ENCODE assay signal across 39 cellular contexts in genomic region chr14:32337759-32338158, GRCh38.
"Had no signal": no experiment of that assay in that cellular context is flagged by ENCODE, and none has a peak within 500 bp of the region (broad histone marks: within the 10 kb centered on the region; RNA-seq: fewer than 3 reads in every experiment).

No MANE protein-coding gene starts in this region.

- H3K4me3 Mint-ChIP-seq: activated CD4-positive, alpha-beta memory T cell treated with anti-CD3 and anti-CD28 coated beads, Interleukin-2, amount 10 ng/mL, durations not matched to agents 7 days and 5 days; activated CD4-positive, alpha-beta T cell treated with anti-CD3 and anti-CD28 coated beads for 36 hours; activated CD4-positive, alpha-beta T cell treated with anti-CD3 and anti-CD28 coated beads, Interleukin-2, amount 10 ng/mL, durations not matched to agents 7 days and 5 days; activated CD8-positive, alpha-beta memory T cell treated with anti-CD3 and anti-CD28 coated beads, Interleukin-2, amount 10 ng/mL, durations not matched to agents 7 days and 5 days; activated CD8-positive, alpha-beta T cell treated with anti-CD3 and anti-CD28 coated beads, Interleukin-2, amount 10 ng/mL, durations not matched to agents 7 days and 5 days; activated naive CD4-positive, alpha-beta T cell treated with anti-CD3 and anti-CD28 coated beads, Interleukin-2, amount 10 ng/mL, durations not matched to agents 7 days and 5 days; activated naive CD4-positive, alpha-beta T cell treated with anti-CD3 and anti-CD28 coated beads, Interleukin-2, amount 50 U/mL, for 24 hours; activated naive CD8-positive, alpha-beta T cell; activated naive CD8-positive, alpha-beta T cell treated with anti-CD3 and anti-CD28 coated beads, Interleukin-2, amount 10 ng/mL, durations not matched to agents 7 days and 5 days; activated naive CD8-positive, alpha-beta T cell treated with anti-CD3 and anti-CD28 coated beads, Interleukin-2, amount 50 U/mL, for 24 hours; activated T-cell treated with anti-CD3 and anti-CD28 coated beads, Interleukin-2, amount 50 U/mL, for 24 hours; central memory CD8-positive, alpha-beta T cell; T-helper 1 cell treated with Interleukin-12 subunit alpha and Interleukin-12 subunit beta and Interleukin-4 antibody, amounts not matched to agents 30 μg/mL and 1 μg/mL, for 36 hours; T-helper 2 cell treated with Interferon-gamma antibody and Interleukin-4, amounts not matched to agents 5 μg/mL and 100 μg/mL, for 36 hours had no signal

- H3K4me3 ChIP-seq: ascending aorta, cardiac muscle cell had no signal

- H3K9me3 ChIP-seq: ascending aorta had no signal

- H3K27ac ChIP-seq: ascending aorta, cardiac muscle cell, VCaP had no signal

- ATAC-seq: activated CD4-positive, alpha-beta T cell treated with anti-CD3 and anti-CD28 coated beads for 36 hours; activated CD4-positive, CD25-positive, alpha-beta regulatory T cell treated with anti-CD3 and anti-CD28 coated beads, Interleukin-2, amount 50 U/mL, for 24 hours; activated CD8-positive, alpha-beta memory T cell treated with anti-CD3 and anti-CD28 coated beads, Interleukin-2, amount 10 ng/mL, durations not matched to agents 7 days and 5 days; activated CD8-positive, alpha-beta T cell treated with anti-CD3 and anti-CD28 coated beads, Interleukin-2, amount 10 ng/mL, durations not matched to agents 7 days and 5 days; activated naive CD8-positive, alpha-beta T cell treated with anti-CD3 and anti-CD28 coated beads, Interleukin-2, amount 50 U/mL, for 24 hours had no signal

- H3K27ac Mint-ChIP-seq: activated CD4-positive, alpha-beta memory T cell treated with anti-CD3 and anti-CD28 coated beads, Interleukin-2, amount 10 ng/mL, durations not matched to agents 7 days and 5 days; activated CD4-positive, alpha-beta T cell treated with anti-CD3 and anti-CD28 coated beads for 36 hours; activated CD4-positive, alpha-beta T cell treated with anti-CD3 and anti-CD28 coated beads, Interleukin-2, amount 10 ng/mL, durations not matched to agents 7 days and 5 days; activated CD8-positive, alpha-beta memory T cell treated with anti-CD3 and anti-CD28 coated beads, Interleukin-2, amount 10 ng/mL, durations not matched to agents 7 days and 5 days; activated CD8-positive, alpha-beta T cell treated with anti-CD3 and anti-CD28 coated beads, Interleukin-2, amount 10 ng/mL, durations not matched to agents 7 days and 5 days; activated naive CD4-positive, alpha-beta T cell treated with anti-CD3 and anti-CD28 coated beads, Interleukin-2, amount 10 ng/mL, durations not matched to agents 7 days and 5 days; activated naive CD4-positive, alpha-beta T cell treated with anti-CD3 and anti-CD28 coated beads, Interleukin-2, amount 50 U/mL, for 24 hours; activated naive CD8-positive, alpha-beta T cell; activated naive CD8-positive, alpha-beta T cell treated with anti-CD3 and anti-CD28 coated beads, Interleukin-2, amount 10 ng/mL, durations not matched to agents 7 days and 5 days; activated naive CD8-positive, alpha-beta T cell treated with anti-CD3 and anti-CD28 coated beads, Interleukin-2, amount 50 U/mL, for 24 hours; activated T-cell treated with anti-CD3 and anti-CD28 coated beads, Interleukin-2, amount 50 U/mL, for 24 hours; activated T-helper 2 cell treated with anti-CD3 and anti-CD28 coated beads, Interferon-gamma antibody, Interleukin-2, Interleukin-4, amounts not matched to agents 10 μg/mL and 5 μg/mL and 100 μg/mL, durations not matched to agents 14 hours and 24 hours and 36 hours; T-helper 1 cell treated with Interleukin-12 subunit alpha and Interleukin-12 subunit beta and Interleukin-4 antibody, amounts not matched to agents 30 μg/mL and 1 μg/mL, for 36 hours; T-helper 2 cell treated with Interferon-gamma antibody and Interleukin-4, amounts not matched to agents 5 μg/mL and 100 μg/mL, for 36 hours had no signal

- H3K36me3 ChIP-seq: ascending aorta, cardiac muscle cell had no signal

- H3K36me3 Mint-ChIP-seq: activated CD8-positive, alpha-beta memory T cell treated with anti-CD3 and anti-CD28 coated beads, Interleukin-2, amount 10 ng/mL, durations not matched to agents 7 days and 5 days; activated naive CD4-positive, alpha-beta T cell treated with anti-CD3 and anti-CD28 coated beads, Interleukin-2, amount 10 ng/mL, durations not matched to agents 7 days and 5 days; activated naive CD4-positive, alpha-beta T cell treated with anti-CD3 and anti-CD28 coated beads, Interleukin-2, amount 50 U/mL, for 24 hours; activated naive CD8-positive, alpha-beta T cell treated with anti-CD3 and anti-CD28 coated beads, Interleukin-2, amount 10 ng/mL, durations not matched to agents 7 days and 5 days had no signal

- DNase-seq: activated CD4-positive, alpha-beta memory T cell treated with anti-CD3 and anti-CD28 coated beads, Interleukin-2, amount 10 ng/mL, durations not matched to agents 7 days and 5 days; activated CD4-positive, alpha-beta T cell treated with anti-CD3 and anti-CD28 coated beads for 1 hour; activated CD4-positive, alpha-beta T cell treated with anti-CD3 and anti-CD28 coated beads for 36 hours; activated CD4-positive, alpha-beta T cell treated with anti-CD3 and anti-CD28 coated beads for 48 hours; activated CD4-positive, alpha-beta T cell treated with anti-CD3 and anti-CD28 coated beads, Interleukin-2, amount 10 ng/mL, durations not matched to agents 7 days and 5 days; activated CD4-positive, alpha-beta T cell treated with anti-CD3 and anti-CD28 coated beads, Interleukin-2, amount 50 U/mL, for 48 hours; activated CD4-positive, CD25-positive, alpha-beta regulatory T cell; activated CD8-positive, alpha-beta memory T cell treated with anti-CD3 and anti-CD28 coated beads for 24 hours; activated CD8-positive, alpha-beta memory T cell treated with anti-CD3 and anti-CD28 coated beads, Interleukin-2, amount 10 ng/mL, durations not matched to agents 7 days and 5 days; activated CD8-positive, alpha-beta memory T cell treated with anti-CD3 and anti-CD28 coated beads, Interleukin-2, amount 50 U/mL, for 48 hours; activated CD8-positive, alpha-beta T cell treated with anti-CD3 and anti-CD28 coated beads, Interleukin-2, amount 10 ng/mL, durations not matched to agents 7 days and 5 days; activated effector memory CD4-positive, alpha-beta T cell treated with Interleukin-2 at 50 U/mL for 16 hours; activated gamma-delta T cell; activated naive CD4-positive, alpha-beta T cell treated with anti-CD3 and anti-CD28 coated beads, Interleukin-2, amount 10 ng/mL, durations not matched to agents 7 days and 5 days; activated naive CD4-positive, alpha-beta T cell treated with Interleukin-2 at 50 U/mL for 16 hours; activated naive CD8-positive, alpha-beta T cell treated with anti-CD3 and anti-CD28 coated beads, Interleukin-2, amount 10 ng/mL, durations not matched to agents 7 days and 5 days; activated naive CD8-positive, alpha-beta T cell treated with anti-CD3 and anti-CD28 coated beads, Interleukin-2, amount 50 U/mL, for 24 hours; activated T-cell treated with anti-CD3 and anti-CD28 coated beads, Interleukin-2, amount 50 U/mL, for 24 hours; activated T-cell treated with anti-CD3 and anti-CD28 coated beads, Interleukin-2, amount 50 U/mL, for 48 hours; amygdala; anterior cingulate cortex; caudate nucleus; cerebellar nuclear complex; T-helper 1 cell; T-helper 2 cell; T-helper 9 cell had no signal

- H3K27me3 ChIP-seq: ascending aorta, cardiac muscle cell had no signal

- H3K4me1 Mint-ChIP-seq: activated CD4-positive, alpha-beta T cell treated with anti-CD3 and anti-CD28 coated beads for 36 hours; activated CD4-positive, alpha-beta T cell treated with anti-CD3 and anti-CD28 coated beads, Interleukin-2, amount 10 ng/mL, durations not matched to agents 7 days and 5 days; activated naive CD4-positive, alpha-beta T cell treated with anti-CD3 and anti-CD28 coated beads, Interleukin-2, amount 10 ng/mL, durations not matched to agents 7 days and 5 days; activated naive CD4-positive, alpha-beta T cell treated with anti-CD3 and anti-CD28 coated beads, Interleukin-2, amount 50 U/mL, for 24 hours; activated naive CD8-positive, alpha-beta T cell treated with anti-CD3 and anti-CD28 coated beads, Interleukin-2, amount 10 ng/mL, durations not matched to agents 7 days and 5 days; activated naive CD8-positive, alpha-beta T cell treated with anti-CD3 and anti-CD28 coated beads, Interleukin-2, amount 50 U/mL, for 24 hours; central memory CD8-positive, alpha-beta T cell had no signal

- FAIRE-seq: bronchial epithelial cell, TTC549 had no signal

- H3K4me1 ChIP-seq: ascending aorta had no signal

- H3K27me3 Mint-ChIP-seq: activated CD4-positive, alpha-beta memory T cell treated with anti-CD3 and anti-CD28 coated beads, Interleukin-2, amount 10 ng/mL, durations not matched to agents 7 days and 5 days; activated CD4-positive, alpha-beta T cell treated with anti-CD3 and anti-CD28 coated beads for 36 hours; activated CD4-positive, alpha-beta T cell treated with anti-CD3 and anti-CD28 coated beads, Interleukin-2, amount 10 ng/mL, durations not matched to agents 7 days and 5 days; activated naive CD4-positive, alpha-beta T cell treated with anti-CD3 and anti-CD28 coated beads, Interleukin-2, amount 10 ng/mL, durations not matched to agents 7 days and 5 days; activated naive CD4-positive, alpha-beta T cell treated with anti-CD3 and anti-CD28 coated beads, Interleukin-2, amount 50 U/mL, for 24 hours; activated naive CD8-positive, alpha-beta T cell; activated naive CD8-positive, alpha-beta T cell treated with anti-CD3 and anti-CD28 coated beads, Interleukin-2, amount 10 ng/mL, durations not matched to agents 7 days and 5 days; activated naive CD8-positive, alpha-beta T cell treated with anti-CD3 and anti-CD28 coated beads, Interleukin-2, amount 50 U/mL, for 24 hours; activated T-cell treated with anti-CD3 and anti-CD28 coated beads, Interleukin-2, amount 50 U/mL, for 24 hours; brain had no signal

- H3K9me3 Mint-ChIP-seq: activated CD4-positive, alpha-beta memory T cell treated with anti-CD3 and anti-CD28 coated beads, Interleukin-2, amount 10 ng/mL, durations not matched to agents 7 days and 5 days; activated CD4-positive, alpha-beta T cell treated with anti-CD3 and anti-CD28 coated beads, Interleukin-2, amount 10 ng/mL, durations not matched to agents 7 days and 5 days; activated naive CD4-positive, alpha-beta T cell treated with anti-CD3 and anti-CD28 coated beads, Interleukin-2, amount 10 ng/mL, durations not matched to agents 7 days and 5 days; activated naive CD4-positive, alpha-beta T cell treated with anti-CD3 and anti-CD28 coated beads, Interleukin-2, amount 50 U/mL, for 24 hours; activated naive CD8-positive, alpha-beta T cell treated with anti-CD3 and anti-CD28 coated beads, Interleukin-2, amount 10 ng/mL, durations not matched to agents 7 days and 5 days; activated naive CD8-positive, alpha-beta T cell treated with anti-CD3 and anti-CD28 coated beads, Interleukin-2, amount 50 U/mL, for 24 hours; activated T-cell treated with anti-CD3 and anti-CD28 coated beads, Interleukin-2, amount 50 U/mL, for 24 hours; activated T-helper 2 cell treated with anti-CD3 and anti-CD28 coated beads, Interferon-gamma antibody, Interleukin-2, Interleukin-4, amounts not matched to agents 10 μg/mL and 5 μg/mL and 100 μg/mL, durations not matched to agents 14 hours and 24 hours and 36 hours; brain; central memory CD8-positive, alpha-beta T cell; T-helper 1 cell treated with Interleukin-12 subunit alpha and Interleukin-12 subunit beta and Interleukin-4 antibody, amounts not matched to agents 30 μg/mL and 1 μg/mL, for 36 hours; T-helper 2 cell treated with Interferon-gamma antibody and Interleukin-4, amounts not matched to agents 5 μg/mL and 100 μg/mL, for 36 hours had no signal
